21 cellular contexts compared by ENCODE assay signal in the genomic region with DNA sequence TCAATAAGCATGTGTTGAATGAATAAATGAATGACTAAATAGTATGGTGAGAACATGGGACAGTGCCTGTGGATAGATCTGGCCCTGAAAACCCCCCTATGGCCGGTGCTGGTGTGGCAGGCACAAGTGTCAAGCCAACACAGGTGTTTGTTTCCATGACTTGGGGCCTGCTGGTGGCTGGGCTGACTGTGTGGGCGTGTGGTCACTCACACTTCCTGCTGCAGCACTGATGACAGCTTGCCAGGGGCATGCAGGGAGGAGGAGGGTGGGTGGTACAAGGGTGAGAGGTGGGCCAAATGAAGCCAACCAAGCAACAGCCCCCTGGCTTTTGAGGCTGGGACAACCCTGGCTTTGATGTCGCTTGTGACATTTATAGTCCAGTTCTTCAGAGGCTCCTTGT. TPM values are rescaled to one million over a fixed set of nuclear protein-coding genes. Genes with fewer than 3 reads are reported as not detected.
DNase-seq lines count a peak whose midpoint lies in the region; ATAC-seq and TF ChIP-seq lines count a peak whose summit lies in the region.
"Had no signal": no experiment of that assay in that cellular context is flagged by ENCODE, and none has a peak within 500 bp of the region (broad histone marks: within the 10 kb centered on the region; RNA-seq: fewer than 3 reads in every experiment).

No MANE protein-coding gene starts in this region.

- POLR2A ChIA-PET in activated CD4-positive, alpha-beta T cell treated with anti-CD3 and anti-CD28 coated beads for 36 hours (lab: Charles Lee), result no interaction called here

- no peaks in the 10 kb centered on the region for H3K36me3 ChIP-seq in endodermal cell (ENCODE audit: control insufficient read depth, insufficient read depth, low read length)
- H3K36me3 ChIP-seq: colonic mucosa, heart left ventricle, pancreas, spleen had no signal

- peak; percentile 53 for ATAC-seq in GM19395 (IDR thresholded peaks at IDR 0.05; ENCODE audit: unreplicated experiment)
- ATAC-seq in HG03159 (IDR thresholded peaks at IDR 0.05; ENCODE audit: unreplicated experiment), result peak; percentile 55
- no peak for ATAC-seq in activated CD4-positive, alpha-beta T cell treated with anti-CD3 and anti-CD28 coated beads for 36 hours
- ATAC-seq: esophagus mucosa, heart left ventricle, pancreas, SK-N-SH treated with all-trans-retinoic acid at 6 μM for 48 hours had no signal

- peaks cover 26% of the 10 kb centered on the region for H3K27me3 Mint-ChIP-seq in endodermal cell (ENCODE audit: insufficient read depth)
- H3K27me3 Mint-ChIP-seq in activated CD4-positive, alpha-beta T cell treated with anti-CD3 and anti-CD28 coated beads for 36 hours, result peaks cover 7% of the 10 kb centered on the region

- H3K9me3 ChIP-seq in endodermal cell (ENCODE audit: control insufficient read depth, low read length), result no peaks in the 10 kb centered on the region
- H3K9me3 ChIP-seq: colonic mucosa, heart left ventricle, pancreas, spleen, stomach had no signal

- TF ChIP-seq CTCF in GM13976 (IDR thresholded peaks at IDR 0.05; ENCODE audit: borderline replicate concordance, control extremely low read depth, extremely low read depth, insufficient read depth, missing control alignments) (no peak), endodermal cell (conservative IDR thresholded peaks at IDR 0.05) (peak; percentile 31), foreskin fibroblast (IDR thresholded peaks at IDR 0.05; ENCODE audit: low read depth, low read length) (no peak)

- intact Hi-C loops in activated CD4-positive, alpha-beta T cell treated with anti-CD3 and anti-CD28 coated beads for 36 hours (cut with DNase I, micrococcal nuclease), result loop anchor here (10.0 kb wide), 1 partner anchor 562 kb away; no protein-coding TSS in a partner anchor

- no peaks in the 10 kb centered on the region for H3K4me1 ChIP-seq in endodermal cell (ENCODE audit: control insufficient read depth, insufficient read depth, low read length)
- H3K4me1 ChIP-seq: colonic mucosa, pancreas, stomach had no signal

- WGBS in endodermal cell (ENCODE audit: insufficient coverage in 1 of 2, insufficient read length in 1 of 2), 2 experiments, result 57 to 76% methylated on average over 1 to 3 of the region's 3 CpGs

- H3K4me3 ChIP-seq in endodermal cell (ENCODE audit: low read length) (no peak overlapping the region), foreskin fibroblast (ENCODE audit: low read depth in 1 of 2, low read length in 2 of 2) (no peak overlapping the region)
- H3K4me3 ChIP-seq: colonic mucosa, heart left ventricle, pancreas, spleen, stomach had no signal

- H3K36me3 Mint-ChIP-seq in endodermal cell (ENCODE audit: low read depth), result no peaks in the 10 kb centered on the region
- no peaks in the 10 kb centered on the region for H3K36me3 Mint-ChIP-seq in activated CD4-positive, alpha-beta T cell treated with anti-CD3 and anti-CD28 coated beads for 36 hours (ENCODE audit: low read depth)

- peak; percentile 62 for DNase-seq in GM13976 (ENCODE audit: low spot score)
- DNase-seq in endodermal cell, result no peak
- DNase-seq in NCI-H1436 treated with DMSO at 0.1 percent for 48 hours (lab: John Stamatoyannopoulos, UW), result no peak
- DNase-seq in foreskin fibroblast, result no peak
- DNase-seq in activated CD4-positive, alpha-beta T cell treated with anti-CD3 and anti-CD28 coated beads for 36 hours, result no peak
- no peak for DNase-seq in epidermal melanocyte (ENCODE audit: insufficient read length, low spot score)
- DNase-seq: activated CD8-positive, alpha-beta memory T cell treated with anti-CD3 and anti-CD28 coated beads for 24 hours; activated gamma-delta T cell treated with Interleukin-2 at 50 U/mL for 16 hours; colonic mucosa; heart left ventricle; NCI-H2029; NCI-H510A treated with DMSO at 0.1 percent for 48 hours; pancreas; stomach had no signal

- H3K27me3 ChIP-seq in endodermal cell (ENCODE audit: control insufficient read depth, insufficient read depth, low read length, poor library complexity, severe bottlenecking), result no peaks in the 10 kb centered on the region
- H3K27me3 ChIP-seq: colonic mucosa, heart left ventricle, pancreas, stomach had no signal

- no peak overlapping the region for H3K9ac ChIP-seq in endodermal cell (ENCODE audit: extremely low read depth, low read length, poor library complexity, severe bottlenecking)

- in situ Hi-C loops in GM13976 (cut with MboI; ENCODE audit: low sequenced_read_pairs, unreplicated experiment), result loop anchor here (10.0 kb wide), 1 partner anchor 272 kb away; no protein-coding TSS in a partner anchor

- peaks cover 2% of the 10 kb centered on the region for H3K4me1 Mint-ChIP-seq in endodermal cell
- no peaks in the 10 kb centered on the region for H3K4me1 Mint-ChIP-seq in activated CD4-positive, alpha-beta T cell treated with anti-CD3 and anti-CD28 coated beads for 36 hours

- H3K27ac Mint-ChIP-seq in endodermal cell, result no peak overlapping the region
- no peak overlapping the region for H3K27ac Mint-ChIP-seq in activated CD4-positive, alpha-beta T cell treated with anti-CD3 and anti-CD28 coated beads for 36 hours

- CTCF ChIA-PET in activated CD4-positive, alpha-beta T cell treated with anti-CD3 and anti-CD28 coated beads for 36 hours (lab: Charles Lee), result interaction anchor here (0.6 to 6.4 kb wide), 11 partner anchors 9 to 310 kb away, joined by 3 to 99 read pairs (median 3); no protein-coding TSS in a partner anchor

- no peak overlapping the region for H3K27ac ChIP-seq in endodermal cell (ENCODE audit: low read depth, low read length)
- H3K27ac ChIP-seq: colonic mucosa, heart left ventricle, pancreas, spleen, stomach had no signal

- H3K4me3 Mint-ChIP-seq in endodermal cell, result no peak overlapping the region
- H3K4me3 Mint-ChIP-seq in activated CD4-positive, alpha-beta T cell treated with anti-CD3 and anti-CD28 coated beads for 36 hours, result no peak overlapping the region

- H3K9me3 Mint-ChIP-seq in endodermal cell, result no peaks in the 10 kb centered on the region
- H3K9me3 Mint-ChIP-seq in activated CD4-positive, alpha-beta T cell treated with anti-CD3 and anti-CD28 coated beads for 36 hours (ENCODE audit: low read depth), result no peaks in the 10 kb centered on the region

RNA-seq across cellular contexts. Expression of gene ABCC8, which starts 30.3 kb away (rescaled TPM):
- under 1 TPM in 1 of 2 donors, not detected in 1; 0.55 TPM for total RNA-seq in endodermal cell
- polyA plus RNA-seq in endodermal cell (2013, experiment 1 of 2), result 4.5 TPM
- polyA plus RNA-seq in endodermal cell (2013, experiment 2 of 2), result 3.9 TPM
- not detected for total RNA-seq in activated CD4-positive, alpha-beta T cell treated with anti-CD3 and anti-CD28 coated beads for 36 hours
- total RNA-seq: esophagus mucosa, HT1080, kidney epithelial cell had no signal

RNA-seq across cellular contexts. Expression of gene USH1C, which starts 37.3 kb away (rescaled TPM):
- total RNA-seq in endodermal cell, result 1 to 10 TPM; 1.5 to 2.8 TPM
- 1.00 TPM for polyA plus RNA-seq in endodermal cell (2013, experiment 1 of 2)
- 0.99 TPM for polyA plus RNA-seq in endodermal cell (2013, experiment 2 of 2)
- not detected for total RNA-seq in activated CD4-positive, alpha-beta T cell treated with anti-CD3 and anti-CD28 coated beads for 36 hours
- total RNA-seq: HT1080, spleen had no signal

RNA-seq across cellular contexts. Expression of gene OTOG, which starts 40.1 kb away (rescaled TPM):
- under 1 TPM; 0.33 to 0.55 TPM for total RNA-seq in endodermal cell
- 0.39 TPM for polyA plus RNA-seq in endodermal cell (2013, experiment 1 of 2)
- polyA plus RNA-seq in endodermal cell (2013, experiment 2 of 2), result 0.50 TPM
- total RNA-seq in activated CD4-positive, alpha-beta T cell treated with anti-CD3 and anti-CD28 coated beads for 36 hours, result not detected
- total RNA-seq: colonic mucosa, esophagus mucosa, heart left ventricle, HT1080, kidney epithelial cell, pancreas, spleen, stomach had no signal
- polyA plus RNA-seq: heart left ventricle, pancreas, spleen, stomach had no signal
